35 cellular contexts compared by ENCODE assay signal in genomic region chr9:99387416-99387815, GRCh38.
"Had no signal": no experiment of that assay in that cellular context is flagged by ENCODE, and none has a peak within 500 bp of the region (broad histone marks: within the 10 kb centered on the region; RNA-seq: fewer than 3 reads in every experiment).

No MANE protein-coding gene starts in this region.

- H3K36me3 ChIP-seq: ascending aorta, cardiac muscle cell, Peyer's patch had no signal

- H3K27ac Mint-ChIP-seq: activated CD4-positive, alpha-beta T cell treated with anti-CD3 and anti-CD28 coated beads, Interleukin-2, amount 10 ng/mL, durations not matched to agents 24 days and 14 days; activated CD8-positive, alpha-beta T cell treated with anti-CD3 and anti-CD28 coated beads for 36 hours; activated naive CD8-positive, alpha-beta T cell treated with anti-CD3 and anti-CD28 coated beads for 36 hours; activated T-cell treated with anti-CD3 and anti-CD28 coated beads, Interleukin-2, amount 50 U/mL, for 72 hours; activated T-helper 17 cell treated with anti-CD3 and anti-CD28 coated beads, Interleukin-2, amount 50 U/mL, for 72 hours; T-helper 1 cell treated with Interleukin-12 subunit alpha and Interleukin-12 subunit beta and Interleukin-4 antibody, amounts not matched to agents 30 μg/mL and 1 μg/mL, for 36 hours; T-helper 2 cell treated with Interferon-gamma antibody and Interleukin-4, amounts not matched to agents 5 μg/mL and 100 μg/mL, for 36 hours had no signal

- H3K27ac ChIP-seq: ascending aorta, cardiac muscle cell, Peyer's patch, RWPE1 had no signal

- H3K27me3 ChIP-seq: ascending aorta, cardiac muscle cell, Peyer's patch had no signal

- H3K4me1 Mint-ChIP-seq: activated CD4-positive, alpha-beta T cell treated with anti-CD3 and anti-CD28 coated beads, Interleukin-2, amount 10 ng/mL, durations not matched to agents 24 days and 14 days; activated naive CD8-positive, alpha-beta T cell treated with anti-CD3 and anti-CD28 coated beads for 36 hours; activated T-helper 17 cell treated with anti-CD3 and anti-CD28 coated beads, Interleukin-2, amount 50 U/mL, for 72 hours; central memory CD8-positive, alpha-beta T cell had no signal

- ATAC-seq: activated CD8-positive, alpha-beta T cell treated with anti-CD3 and anti-CD28 coated beads for 36 hours; activated T-cell treated with anti-CD3 and anti-CD28 coated beads, Interleukin-2, amount 50 U/mL, for 72 hours; activated T-helper 17 cell treated with anti-CD3 and anti-CD28 coated beads, Interleukin-2, amount 50 U/mL, for 72 hours; PC-3; Right ventricle myocardium inferior had no signal

- H3K4me3 ChIP-seq: ascending aorta, cardiac muscle cell, Peyer's patch had no signal

- H3K9me3 ChIP-seq: ascending aorta, Peyer's patch had no signal

- H3K9me3 Mint-ChIP-seq: activated CD4-positive, alpha-beta T cell treated with anti-CD3 and anti-CD28 coated beads, Interleukin-2, amount 10 ng/mL, durations not matched to agents 24 days and 14 days; activated CD8-positive, alpha-beta T cell treated with anti-CD3 and anti-CD28 coated beads for 36 hours; activated naive CD8-positive, alpha-beta T cell treated with anti-CD3 and anti-CD28 coated beads for 36 hours; activated T-cell treated with anti-CD3 and anti-CD28 coated beads, Interleukin-2, amount 50 U/mL, for 72 hours; activated T-helper 17 cell treated with anti-CD3 and anti-CD28 coated beads, Interleukin-2, amount 50 U/mL, for 72 hours; central memory CD8-positive, alpha-beta T cell; T-helper 1 cell treated with Interleukin-12 subunit alpha and Interleukin-12 subunit beta and Interleukin-4 antibody, amounts not matched to agents 30 μg/mL and 1 μg/mL, for 36 hours; T-helper 2 cell treated with Interferon-gamma antibody and Interleukin-4, amounts not matched to agents 5 μg/mL and 100 μg/mL, for 36 hours had no signal

- DNase-seq: activated CD4-positive, alpha-beta T cell treated with anti-CD3 and anti-CD28 coated beads, Interleukin-2, amount 10 ng/mL, durations not matched to agents 24 days and 14 days; activated CD4-positive, alpha-beta T cell treated with anti-CD3 and anti-CD28 coated beads, Interleukin-2, amount 50 U/mL, for 4 hours; activated CD8-positive, alpha-beta T cell treated with anti-CD3 and anti-CD28 coated beads for 36 hours; activated effector memory CD4-positive, alpha-beta T cell treated with anti-CD3 and anti-CD28 coated beads, Interleukin-2, amount 50 U/mL, for 16 hours; activated naive CD4-positive, alpha-beta T cell; activated naive CD4-positive, alpha-beta T cell treated with anti-CD3 and anti-CD28 coated beads, Interleukin-2, amount 50 U/mL, for 16 hours; activated naive CD8-positive, alpha-beta T cell treated with anti-CD3 and anti-CD28 coated beads for 36 hours; activated T-cell treated with anti-CD3 and anti-CD28 coated beads, Interleukin-2, amount 50 U/mL, for 1 hour; activated T-cell treated with anti-CD3 and anti-CD28 coated beads, Interleukin-2, amount 50 U/mL, for 72 hours; amygdala; Kasumi-1; MM.1S; MV-4-11; NCI-H1092 treated with DMSO at 0.1 percent for 48 hours; NCI-H1417; NCI-H146; NCI-H187; NCI-H2029 treated with DMSO at 0.1 percent for 48 hours; NCI-H2107; NCI-H2171; NCI-H510A; NCI-H526; NCI-H748 treated with DMSO at 0.1 percent for 48 hours; NK-92 treated with Interleukin-12 subunit alpha and Interleukin-12 subunit beta, amount 100 ng/mL, for 24 hours; PC-3; Peyer's patch; SIG-M5 had no signal

- H3K4me3 Mint-ChIP-seq: activated CD4-positive, alpha-beta T cell treated with anti-CD3 and anti-CD28 coated beads, Interleukin-2, amount 10 ng/mL, durations not matched to agents 24 days and 14 days; activated CD8-positive, alpha-beta T cell treated with anti-CD3 and anti-CD28 coated beads for 36 hours; activated naive CD8-positive, alpha-beta T cell treated with anti-CD3 and anti-CD28 coated beads for 36 hours; activated T-cell treated with anti-CD3 and anti-CD28 coated beads, Interleukin-2, amount 50 U/mL, for 72 hours; activated T-helper 17 cell treated with anti-CD3 and anti-CD28 coated beads, Interleukin-2, amount 50 U/mL, for 72 hours; central memory CD8-positive, alpha-beta T cell; T-helper 1 cell treated with Interleukin-12 subunit alpha and Interleukin-12 subunit beta and Interleukin-4 antibody, amounts not matched to agents 30 μg/mL and 1 μg/mL, for 36 hours; T-helper 2 cell treated with Interferon-gamma antibody and Interleukin-4, amounts not matched to agents 5 μg/mL and 100 μg/mL, for 36 hours had no signal

- H3K36me3 Mint-ChIP-seq: activated naive CD8-positive, alpha-beta T cell treated with anti-CD3 and anti-CD28 coated beads for 36 hours had no signal

- H3K4me1 ChIP-seq: ascending aorta, Peyer's patch had no signal
